ENCODE assay signal across 18 cellular contexts in genomic region chr1:210951279-210951678, GRCh38.
"Had no signal": no experiment of that assay in that cellular context is flagged by ENCODE, and none has a peak within 500 bp of the region (broad histone marks: within the 10 kb centered on the region; RNA-seq: fewer than 3 reads in every experiment).

No MANE protein-coding gene starts in this region.

- H3K9ac ChIP-seq: neural progenitor cell had no signal

- H3K79me2 ChIP-seq: hepatocyte had no signal

- H3K27ac ChIP-seq: coronary artery, hepatocyte, neural progenitor cell, ovary, tibial artery, upper lobe of left lung, uterus had no signal

- H3K4me1 ChIP-seq: neural progenitor cell, tibial artery, upper lobe of left lung, uterus had no signal

- H3K4me3 ChIP-seq: coronary artery, hepatocyte, lung, neural progenitor cell, ovary, smooth muscle cell, tibial artery, upper lobe of left lung, uterus had no signal

- H3K9me3 ChIP-seq: ovary, tibial artery, upper lobe of left lung, uterus had no signal

- H3K36me3 ChIP-seq: neural progenitor cell, ovary, tibial artery, upper lobe of left lung, uterus had no signal

- DNase-seq: effector CD8-positive, alpha-beta T cell; foreskin melanocyte; left colon; left ventricle myocardium superior; natural killer cell; nucleus accumbens; ovary; right cardiac atrium; stimulated activated CD4-positive, alpha-beta T cell treated with anti-CD3 and anti-CD28 coated beads, Interleukin-2, amount 100 ng/mL, for 48 hours; stimulated activated naive CD8-positive, alpha-beta T cell treated with anti-CD3 and anti-CD28 coated beads, Interleukin-15, Interleukin-2, amounts not matched to agents 100 U/mL and 50 U/mL, for 24 hours; tibial artery; upper lobe of left lung; uterus had no signal

- H3K27me3 ChIP-seq: hepatocyte, neural progenitor cell, ovary, tibial artery, upper lobe of left lung, uterus had no signal

- H2AFZ ChIP-seq: hepatocyte, neural progenitor cell had no signal

- H3K4me2 ChIP-seq: hepatocyte, neural progenitor cell, smooth muscle cell had no signal
